In the genomic region with DNA sequence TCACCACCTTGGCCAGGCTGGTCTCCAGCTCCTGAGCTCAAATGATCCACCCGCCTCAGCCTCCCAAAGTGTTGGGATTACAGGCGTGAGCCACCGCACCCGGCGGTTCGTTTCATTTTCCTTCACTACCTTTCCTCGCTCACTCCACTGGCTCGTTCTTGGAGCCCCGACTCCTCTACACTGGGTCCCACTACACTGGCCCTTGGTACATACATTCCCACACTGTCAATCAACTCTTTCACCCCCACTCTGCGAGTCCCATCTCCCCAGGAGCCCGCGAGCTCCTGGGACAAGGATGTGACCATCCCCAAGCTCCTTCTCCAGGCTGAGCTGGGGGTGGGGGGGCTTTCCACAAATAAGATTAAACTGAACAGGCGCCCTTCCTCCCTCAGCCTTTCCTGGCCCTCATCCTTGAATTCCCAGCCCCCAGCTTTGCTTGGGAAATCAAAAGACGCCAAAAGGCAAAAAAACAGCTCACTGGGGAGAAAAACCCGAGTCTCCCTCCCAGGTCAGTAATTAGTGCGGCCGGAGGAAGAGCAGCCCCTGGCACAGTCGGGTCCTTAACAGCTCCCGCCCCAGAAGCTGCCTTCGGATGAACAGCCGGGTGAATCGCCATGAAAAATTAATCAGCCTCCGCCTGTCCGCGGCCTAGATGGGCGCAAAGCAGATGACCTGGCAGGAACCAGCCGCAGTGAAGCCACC, we compare ENCODE assay signal across 9 cellular contexts. TPM values are rescaled to one million over a fixed set of nuclear protein-coding genes. Genes with fewer than 3 reads are reported as not detected.
DNase-seq lines count a peak whose midpoint lies in the region; ATAC-seq and FAIRE-seq lines count a peak whose summit lies in the region.
"Had no signal": no experiment of that assay in that cellular context is flagged by ENCODE, and none has a peak within 500 bp of the region (broad histone marks: within the 10 kb centered on the region; RNA-seq: fewer than 3 reads in every experiment).

No MANE protein-coding gene starts in this region.

- peaks cover 16% of the 10 kb centered on the region for H3K27me3 ChIP-seq in NT2/D1 (ENCODE audit: insufficient read depth, insufficient read length)
- no peaks in the 10 kb centered on the region for H3K27me3 ChIP-seq in subcutaneous abdominal adipose tissue (ENCODE audit: control insufficient read depth in 5 of 5, insufficient read depth in 4 of 5, low read length in 5 of 5)

- DNase-seq in NCI-H82 (lab: John Stamatoyannopoulos, UW) = peak; percentile 25
- DNase-seq in NCI-H82 treated with DMSO at 0.1 percent for 48 hours (lab: John Stamatoyannopoulos, UW; ENCODE audit: unreplicated experiment) = no peak
- no peak for DNase-seq in NT2/D1 (ENCODE audit: low read depth, low spot score)
- DNase-seq in iPS-NIHi7 (ENCODE audit: extremely low spot score) = peak; percentile 30
- DNase-seq in frontal cortex (ENCODE audit: low spot score in 2 of 2) = no peak
- DNase-seq in NCI-H1417 (lab: John Stamatoyannopoulos, UW) = no peak

- H3K9me3 ChIP-seq in NT2/D1 (ENCODE audit: insufficient read depth, low read length) (no peaks in the 10 kb centered on the region; the same call in 1 of the 2 replicates), subcutaneous abdominal adipose tissue (ENCODE audit: control insufficient read depth in 5 of 5, low read length in 5 of 5) (peaks cover 0 to 8% (median 3%) of the 10 kb centered on the region in 5 donors)
- H3K9me3 ChIP-seq: A549 had no signal

- H3K4me3 ChIP-seq in NT2/D1 (ENCODE audit: insufficient read length, low read depth) (peak overlapping the region; percentile 56), subcutaneous abdominal adipose tissue (ENCODE audit: low read depth in 1 of 5, low read length in 5 of 5) (peak overlapping the region; percentile 62 to 74 (median 72))

- no peak overlapping the region for H3K27ac ChIP-seq in subcutaneous abdominal adipose tissue (ENCODE audit: low read depth, low read length)
- H3K27ac ChIP-seq: A549 had no signal

- H3K4me1 ChIP-seq in NT2/D1 (ENCODE audit: insufficient read depth, insufficient read length) (peaks cover 2% of the 10 kb centered on the region), subcutaneous abdominal adipose tissue (ENCODE audit: control insufficient read depth in 5 of 5, insufficient read depth in 5 of 5, low read length in 5 of 5) (peaks cover 4 to 30% (median 22%) of the 10 kb centered on the region in 5 donors)
- H3K4me1 ChIP-seq: A549 had no signal

- no peak for FAIRE-seq in frontal cortex (lab: Jason Lieb, UNC)
- FAIRE-seq: A549 had no signal

- ATAC-seq in GM21576 (IDR thresholded peaks at IDR 0.05; ENCODE audit: unreplicated experiment) = no peak

- peak overlapping the region; percentile 72 for H3K9ac ChIP-seq in NT2/D1 (ENCODE audit: insufficient read length, low read depth)
- H3K9ac ChIP-seq in subcutaneous abdominal adipose tissue (ENCODE audit: low read length in 5 of 5) = peak overlapping the region in 2 of 5 donors; percentile 57 to 69

- H3K36me3 ChIP-seq in NT2/D1 (ENCODE audit: insufficient read depth, insufficient read length, low read length) = no peaks in the 10 kb centered on the region
- H3K36me3 ChIP-seq in subcutaneous abdominal adipose tissue (ENCODE audit: control insufficient read depth in 5 of 5, insufficient read depth in 5 of 5, low read length in 5 of 5) = no peaks in the 10 kb centered on the region

RNA-seq across cellular contexts. Expression of a gene that starts 42.8 kb away (rescaled TPM):
- total RNA-seq in frontal cortex = 2.9 TPM

Comparison
In these comparisons a context has a peak if more than half of its experiments do, and no peak if none do; other contexts are left out.
1. DNase-seq: peak in NCI-H82 (single experiment) and iPS-NIHi7 (single experiment); none in NCI-H82 treated with DMSO at 0.1 percent for 48 hours (single experiment), NT2/D1 (single experiment), frontal cortex (0 of 2) and NCI-H1417 (0 of 3).